In the genomic region with DNA sequence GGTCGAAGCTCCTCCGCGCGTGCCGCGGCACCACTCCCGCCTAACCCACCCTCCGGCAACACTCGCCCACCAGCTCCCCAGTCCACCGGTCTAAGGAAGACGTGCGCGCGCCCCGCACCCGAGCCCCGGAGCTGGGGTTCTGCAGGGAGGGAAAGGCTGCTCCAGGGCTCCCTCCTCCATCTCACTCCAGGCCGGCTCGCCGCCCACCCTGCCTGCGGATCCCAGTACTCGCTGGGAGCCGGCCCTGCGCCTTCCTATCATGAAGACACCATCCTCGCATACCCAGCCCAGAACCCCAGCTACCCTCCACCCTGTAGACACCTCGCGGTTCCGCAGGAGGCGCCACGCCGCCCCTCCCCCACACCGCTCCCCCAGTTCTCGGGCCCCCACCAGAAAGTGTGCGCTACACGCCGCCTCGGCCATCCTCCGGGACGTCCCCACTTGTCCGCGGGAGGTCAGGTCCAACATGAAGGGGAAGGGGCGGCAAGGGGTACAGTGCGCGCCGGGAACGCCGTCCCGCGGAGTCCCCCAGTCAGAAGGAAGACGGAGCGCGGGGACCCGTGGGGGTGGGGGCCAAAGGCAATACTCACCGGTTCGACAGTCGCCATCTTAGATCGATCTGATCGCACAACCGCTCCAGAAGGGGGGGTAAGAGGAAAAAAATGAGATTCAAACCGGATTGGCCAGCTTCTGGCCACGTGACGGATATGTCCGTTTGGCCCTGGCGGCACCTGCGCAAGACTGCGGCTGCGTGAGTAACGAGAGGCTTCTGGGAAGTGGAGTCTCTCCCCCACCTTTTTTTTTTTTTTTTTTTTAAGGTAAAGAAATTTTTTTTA, we compare ENCODE assay signal across 1 cellular context.
TF ChIP-seq lines count a peak whose summit lies in the region.

A gene with protein sequence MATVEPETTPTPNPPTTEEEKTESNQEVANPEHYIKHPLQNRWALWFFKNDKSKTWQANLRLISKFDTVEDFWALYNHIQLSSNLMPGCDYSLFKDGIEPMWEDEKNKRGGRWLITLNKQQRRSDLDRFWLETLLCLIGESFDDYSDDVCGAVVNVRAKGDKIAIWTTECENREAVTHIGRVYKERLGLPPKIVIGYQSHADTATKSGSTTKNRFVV (minus strand): TSS at position 629 of the 836 bp plus-strand sequence. CDS start 21 bp downstream, at position 608.

TF ChIP-seq in HepG2, 621 proteins besides CTCF, POLR2A, EP300 and RAD21 (continued from another document and continues in another):
- TF ChIP-seq, protein P1, sequence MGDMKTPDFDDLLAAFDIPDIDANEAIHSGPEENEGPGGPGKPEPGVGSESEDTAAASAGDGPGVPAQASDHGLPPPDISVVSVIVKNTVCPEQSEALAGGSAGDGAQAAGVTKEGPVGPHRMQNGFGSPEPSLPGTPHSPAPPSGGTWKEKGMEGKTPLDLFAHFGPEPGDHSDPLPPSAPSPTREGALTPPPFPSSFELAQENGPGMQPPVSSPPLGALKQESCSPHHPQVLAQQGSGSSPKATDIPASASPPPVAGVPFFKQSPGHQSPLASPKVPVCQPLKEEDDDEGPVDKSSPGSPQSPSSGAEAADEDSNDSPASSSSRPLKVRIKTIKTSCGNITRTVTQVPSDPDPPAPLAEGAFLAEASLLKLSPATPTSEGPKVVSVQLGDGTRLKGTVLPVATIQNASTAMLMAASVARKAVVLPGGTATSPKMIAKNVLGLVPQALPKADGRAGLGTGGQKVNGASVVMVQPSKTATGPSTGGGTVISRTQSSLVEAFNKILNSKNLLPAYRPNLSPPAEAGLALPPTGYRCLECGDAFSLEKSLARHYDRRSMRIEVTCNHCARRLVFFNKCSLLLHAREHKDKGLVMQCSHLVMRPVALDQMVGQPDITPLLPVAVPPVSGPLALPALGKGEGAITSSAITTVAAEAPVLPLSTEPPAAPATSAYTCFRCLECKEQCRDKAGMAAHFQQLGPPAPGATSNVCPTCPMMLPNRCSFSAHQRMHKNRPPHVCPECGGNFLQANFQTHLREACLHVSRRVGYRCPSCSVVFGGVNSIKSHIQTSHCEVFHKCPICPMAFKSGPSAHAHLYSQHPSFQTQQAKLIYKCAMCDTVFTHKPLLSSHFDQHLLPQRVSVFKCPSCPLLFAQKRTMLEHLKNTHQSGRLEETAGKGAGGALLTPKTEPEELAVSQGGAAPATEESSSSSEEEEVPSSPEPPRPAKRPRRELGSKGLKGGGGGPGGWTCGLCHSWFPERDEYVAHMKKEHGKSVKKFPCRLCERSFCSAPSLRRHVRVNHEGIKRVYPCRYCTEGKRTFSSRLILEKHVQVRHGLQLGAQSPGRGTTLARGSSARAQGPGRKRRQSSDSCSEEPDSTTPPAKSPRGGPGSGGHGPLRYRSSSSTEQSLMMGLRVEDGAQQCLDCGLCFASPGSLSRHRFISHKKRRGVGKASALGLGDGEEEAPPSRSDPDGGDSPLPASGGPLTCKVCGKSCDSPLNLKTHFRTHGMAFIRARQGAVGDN (CRISPR knock-in tag; IDR thresholded peaks at IDR 0.05): peak; percentile 76
- no peak for TF ChIP-seq NR2F6 (IDR thresholded peaks at IDR 0.05)
- no peak for TF ChIP-seq NR2F6 (CRISPR knock-in tag; IDR thresholded peaks at IDR 0.05)
- no peak; the same call in 1 of the 2 replicates for TF ChIP-seq ETV5 (CRISPR knock-in tag; IDR thresholded peaks at IDR 0.05; ENCODE audit: borderline replicate concordance)
- TF ChIP-seq GABPB1 (CRISPR knock-in tag; IDR thresholded peaks at IDR 0.05): peak; percentile 55
- no peak for TF ChIP-seq SYNCRIP (IDR thresholded peaks at IDR 0.05; ENCODE audit: insufficient read depth, low read depth, low read length)
- no peak for TF ChIP-seq FIP1L1 (IDR thresholded peaks at IDR 0.05; ENCODE audit: borderline replicate concordance, insufficient read depth, low read depth, low read length)
- TF ChIP-seq, protein P2, sequence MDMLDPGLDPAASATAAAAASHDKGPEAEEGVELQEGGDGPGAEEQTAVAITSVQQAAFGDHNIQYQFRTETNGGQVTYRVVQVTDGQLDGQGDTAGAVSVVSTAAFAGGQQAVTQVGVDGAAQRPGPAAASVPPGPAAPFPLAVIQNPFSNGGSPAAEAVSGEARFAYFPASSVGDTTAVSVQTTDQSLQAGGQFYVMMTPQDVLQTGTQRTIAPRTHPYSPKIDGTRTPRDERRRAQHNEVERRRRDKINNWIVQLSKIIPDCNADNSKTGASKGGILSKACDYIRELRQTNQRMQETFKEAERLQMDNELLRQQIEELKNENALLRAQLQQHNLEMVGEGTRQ (IDR thresholded peaks at IDR 0.05; ENCODE audit: low read depth, low read length): peak; percentile 98
- TF ChIP-seq, protein P2 (CRISPR knock-in tag; IDR thresholded peaks at IDR 0.05; ENCODE audit: borderline replicate concordance): peak; percentile 99; the same call in 1 of the 2 replicates
- TF ChIP-seq RXRA (CRISPR knock-in tag; IDR thresholded peaks at IDR 0.05): peak; percentile 31; the same call in 1 of the 2 replicates
- no peak; the same call in 1 of the 2 replicates for TF ChIP-seq FOXK1 (CRISPR knock-in tag; IDR thresholded peaks at IDR 0.05; ENCODE audit: borderline replicate concordance, low read depth)
- no peak for TF ChIP-seq ZNF530 (CRISPR knock-in tag; IDR thresholded peaks at IDR 0.05; ENCODE audit: low read depth)
- TF ChIP-seq SRSF9 (IDR thresholded peaks at IDR 0.05; ENCODE audit: borderline replicate concordance, insufficient read depth, low read depth, low read length, poor library complexity, severe bottlenecking): no peak
- TF ChIP-seq KLF6 (CRISPR knock-in tag; IDR thresholded peaks at IDR 0.05): 0 out of 2 replicates have a peak, but pooled peaks have one; percentile 18
- no peak; the same call in 1 of the 2 replicates for TF ChIP-seq ZNF839 (CRISPR knock-in tag; IDR thresholded peaks at IDR 0.05; ENCODE audit: borderline replicate concordance)
- no peak; the same call in 1 of the 2 replicates for TF ChIP-seq HOXA5 (CRISPR knock-in tag; IDR thresholded peaks at IDR 0.05)
- TF ChIP-seq PRPF4 (IDR thresholded peaks at IDR 0.05; ENCODE audit: low read depth, low read length, poor library complexity, severe bottlenecking): no peak
- TF ChIP-seq, protein P3, sequence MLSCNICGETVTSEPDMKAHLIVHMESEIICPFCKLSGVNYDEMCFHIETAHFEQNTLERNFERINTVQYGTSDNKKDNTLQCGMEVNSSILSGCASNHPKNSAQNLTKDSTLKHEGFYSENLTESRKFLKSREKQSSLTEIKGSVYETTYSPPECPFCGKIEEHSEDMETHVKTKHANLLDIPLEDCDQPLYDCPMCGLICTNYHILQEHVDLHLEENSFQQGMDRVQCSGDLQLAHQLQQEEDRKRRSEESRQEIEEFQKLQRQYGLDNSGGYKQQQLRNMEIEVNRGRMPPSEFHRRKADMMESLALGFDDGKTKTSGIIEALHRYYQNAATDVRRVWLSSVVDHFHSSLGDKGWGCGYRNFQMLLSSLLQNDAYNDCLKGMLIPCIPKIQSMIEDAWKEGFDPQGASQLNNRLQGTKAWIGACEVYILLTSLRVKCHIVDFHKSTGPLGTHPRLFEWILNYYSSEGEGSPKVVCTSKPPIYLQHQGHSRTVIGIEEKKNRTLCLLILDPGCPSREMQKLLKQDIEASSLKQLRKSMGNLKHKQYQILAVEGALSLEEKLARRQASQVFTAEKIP (CRISPR knock-in tag; IDR thresholded peaks at IDR 0.05; ENCODE audit: borderline replicate concordance): no peak
- no peak; a peak in 1 of 4 replicates for TF ChIP-seq NR2F1 (CRISPR knock-in tag; IDR thresholded peaks at IDR 0.05)
- TF ChIP-seq, protein P4, sequence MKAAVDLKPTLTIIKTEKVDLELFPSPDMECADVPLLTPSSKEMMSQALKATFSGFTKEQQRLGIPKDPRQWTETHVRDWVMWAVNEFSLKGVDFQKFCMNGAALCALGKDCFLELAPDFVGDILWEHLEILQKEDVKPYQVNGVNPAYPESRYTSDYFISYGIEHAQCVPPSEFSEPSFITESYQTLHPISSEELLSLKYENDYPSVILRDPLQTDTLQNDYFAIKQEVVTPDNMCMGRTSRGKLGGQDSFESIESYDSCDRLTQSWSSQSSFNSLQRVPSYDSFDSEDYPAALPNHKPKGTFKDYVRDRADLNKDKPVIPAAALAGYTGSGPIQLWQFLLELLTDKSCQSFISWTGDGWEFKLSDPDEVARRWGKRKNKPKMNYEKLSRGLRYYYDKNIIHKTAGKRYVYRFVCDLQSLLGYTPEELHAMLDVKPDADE (CRISPR knock-in tag; IDR thresholded peaks at IDR 0.05): no peak
- 0 out of 2 replicates have a peak, but pooled peaks have one; percentile 12 for TF ChIP-seq SRY (CRISPR knock-in tag; IDR thresholded peaks at IDR 0.05)
- peak; percentile 88 for TF ChIP-seq DMAP1 (CRISPR knock-in tag; IDR thresholded peaks at IDR 0.05)
- TF ChIP-seq ZNF207 (IDR thresholded peaks at IDR 0.05; ENCODE audit: borderline replicate concordance): no peak
- TF ChIP-seq, protein P5, sequence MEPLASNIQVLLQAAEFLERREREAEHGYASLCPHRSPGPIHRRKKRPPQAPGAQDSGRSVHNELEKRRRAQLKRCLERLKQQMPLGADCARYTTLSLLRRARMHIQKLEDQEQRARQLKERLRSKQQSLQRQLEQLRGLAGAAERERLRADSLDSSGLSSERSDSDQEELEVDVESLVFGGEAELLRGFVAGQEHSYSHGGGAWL (CRISPR knock-in tag; IDR thresholded peaks at IDR 0.05): peak; percentile 70; the same call in 1 of the 2 replicates
- TF ChIP-seq HOXA9 (CRISPR knock-in tag; IDR thresholded peaks at IDR 0.05; ENCODE audit: borderline replicate concordance): peak; percentile 41; the same call in 1 of the 2 replicates
- TF ChIP-seq ZNF768 (CRISPR knock-in tag; IDR thresholded peaks at IDR 0.05): peak; percentile 51; the same call in 1 of the 2 replicates
- peak; percentile 85 for TF ChIP-seq ZMYM4 (CRISPR knock-in tag; IDR thresholded peaks at IDR 0.05)
- TF ChIP-seq, protein P6, sequence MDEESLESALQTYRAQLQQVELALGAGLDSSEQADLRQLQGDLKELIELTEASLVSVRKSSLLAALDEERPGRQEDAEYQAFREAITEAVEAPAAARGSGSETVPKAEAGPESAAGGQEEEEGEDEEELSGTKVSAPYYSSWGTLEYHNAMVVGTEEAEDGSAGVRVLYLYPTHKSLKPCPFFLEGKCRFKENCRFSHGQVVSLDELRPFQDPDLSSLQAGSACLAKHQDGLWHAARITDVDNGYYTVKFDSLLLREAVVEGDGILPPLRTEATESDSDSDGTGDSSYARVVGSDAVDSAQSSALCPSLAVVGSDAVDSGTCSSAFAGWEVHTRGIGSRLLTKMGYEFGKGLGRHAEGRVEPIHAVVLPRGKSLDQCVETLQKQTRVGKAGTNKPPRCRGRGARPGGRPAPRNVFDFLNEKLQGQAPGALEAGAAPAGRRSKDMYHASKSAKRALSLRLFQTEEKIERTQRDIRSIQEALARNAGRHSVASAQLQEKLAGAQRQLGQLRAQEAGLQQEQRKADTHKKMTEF (CRISPR knock-in tag; IDR thresholded peaks at IDR 0.05): peak; percentile 80
- TF ChIP-seq ZEB1 (IDR thresholded peaks at IDR 0.05; ENCODE audit: insufficient replicate concordance, low read depth): peak; percentile 23
- no peak for TF ChIP-seq ZSCAN22 (CRISPR knock-in tag; IDR thresholded peaks at IDR 0.05)
- TF ChIP-seq POLR2G (IDR thresholded peaks at IDR 0.05; ENCODE audit: low read depth, low read length): peak; percentile 74
- TF ChIP-seq, protein P7, sequence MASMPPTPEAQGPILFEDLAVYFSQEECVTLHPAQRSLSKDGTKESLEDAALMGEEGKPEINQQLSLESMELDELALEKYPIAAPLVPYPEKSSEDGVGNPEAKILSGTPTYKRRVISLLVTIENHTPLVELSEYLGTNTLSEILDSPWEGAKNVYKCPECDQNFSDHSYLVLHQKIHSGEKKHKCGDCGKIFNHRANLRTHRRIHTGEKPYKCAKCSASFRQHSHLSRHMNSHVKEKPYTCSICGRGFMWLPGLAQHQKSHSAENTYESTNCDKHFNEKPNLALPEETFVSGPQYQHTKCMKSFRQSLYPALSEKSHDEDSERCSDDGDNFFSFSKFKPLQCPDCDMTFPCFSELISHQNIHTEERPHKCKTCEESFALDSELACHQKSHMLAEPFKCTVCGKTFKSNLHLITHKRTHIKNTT (CRISPR knock-in tag; IDR thresholded peaks at IDR 0.05): no peak
- TF ChIP-seq BRCA1 (CRISPR knock-in tag; IDR thresholded peaks at IDR 0.05): no peak
- TF ChIP-seq FOXK2 (IDR thresholded peaks at IDR 0.05): no peak
- TF ChIP-seq ZFY (CRISPR knock-in tag; IDR thresholded peaks at IDR 0.05): peak; percentile 64
- TF ChIP-seq NFYB (CRISPR knock-in tag; IDR thresholded peaks at IDR 0.05): peak; percentile 87
- TF ChIP-seq, protein P8, sequence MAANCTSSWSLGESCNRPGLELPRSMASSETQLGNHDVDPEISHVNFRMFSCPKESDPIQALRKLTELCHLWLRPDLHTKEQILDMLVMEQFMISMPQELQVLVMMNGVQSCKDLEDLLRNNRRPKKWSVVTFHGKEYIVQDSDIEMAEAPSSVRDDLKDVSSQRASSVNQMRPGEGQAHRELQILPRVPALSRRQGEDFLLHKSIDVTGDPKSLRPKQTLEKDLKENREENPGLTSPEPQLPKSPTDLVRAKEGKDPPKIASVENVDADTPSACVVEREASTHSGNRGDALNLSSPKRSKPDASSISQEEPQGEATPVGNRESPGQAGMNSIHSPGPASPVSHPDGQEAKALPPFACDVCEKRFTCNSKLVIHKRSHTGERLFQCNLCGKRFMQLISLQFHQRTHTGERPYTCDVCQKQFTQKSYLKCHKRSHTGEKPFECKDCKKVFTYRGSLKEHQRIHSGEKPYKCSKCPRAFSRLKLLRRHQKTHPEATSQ (CRISPR knock-in tag; IDR thresholded peaks at IDR 0.05; ENCODE audit: borderline replicate concordance): peak; percentile 65; the same call in 1 of the 2 replicates
- no peak for TF ChIP-seq FOXM1 (CRISPR knock-in tag; IDR thresholded peaks at IDR 0.05)
- TF ChIP-seq NFKBIZ (CRISPR knock-in tag; IDR thresholded peaks at IDR 0.05): no peak
- no peak for TF ChIP-seq ZNF12 (CRISPR knock-in tag; IDR thresholded peaks at IDR 0.05)
- peak; percentile 32; the same call in 1 of the 2 replicates for TF ChIP-seq NRL (CRISPR knock-in tag; IDR thresholded peaks at IDR 0.05; ENCODE audit: borderline replicate concordance)
- TF ChIP-seq ZSCAN12 (CRISPR knock-in tag; IDR thresholded peaks at IDR 0.05): no peak
- TF ChIP-seq RFXAP (CRISPR knock-in tag; IDR thresholded peaks at IDR 0.05; ENCODE audit: borderline replicate concordance): peak; percentile 31; the same call in 1 of the 2 replicates
- TF ChIP-seq ZZZ3 (CRISPR knock-in tag; IDR thresholded peaks at IDR 0.05; ENCODE audit: borderline replicate concordance): no peak
- 0 out of 2 replicates have a peak, but pooled peaks have one; percentile 9 for TF ChIP-seq ZMYM2 (CRISPR knock-in tag; IDR thresholded peaks at IDR 0.05)
